Comparison of ENCODE assay signal across 2 cellular contexts in the genomic region with DNA sequence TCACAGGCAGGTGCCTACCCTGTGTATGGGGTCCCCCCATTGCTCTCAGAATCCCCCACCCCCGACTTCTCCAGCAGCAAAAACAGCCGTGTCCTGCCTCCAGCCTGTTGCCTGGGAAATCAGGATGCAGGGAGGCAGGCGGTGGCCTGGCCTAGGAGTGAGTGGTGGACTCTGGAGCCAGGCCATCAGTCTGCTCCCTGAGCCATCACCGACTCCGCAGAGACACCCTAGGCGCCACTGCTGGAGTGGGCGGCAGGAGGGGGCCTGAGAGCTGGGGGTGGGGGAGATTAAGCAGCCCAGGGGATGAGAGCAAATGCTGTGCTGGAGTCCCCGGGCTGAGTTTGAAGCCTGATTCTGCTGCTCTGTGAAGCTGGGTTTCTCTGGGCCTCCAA.
TF ChIP-seq lines count a peak whose summit lies in the region.

No MANE protein-coding gene starts in this region.

TF ChIP-seq in SK-N-SH, 30 proteins besides CTCF, POLR2A, EP300 and RAD21 (continued from another document):
- TF ChIP-seq, protein P1, sequence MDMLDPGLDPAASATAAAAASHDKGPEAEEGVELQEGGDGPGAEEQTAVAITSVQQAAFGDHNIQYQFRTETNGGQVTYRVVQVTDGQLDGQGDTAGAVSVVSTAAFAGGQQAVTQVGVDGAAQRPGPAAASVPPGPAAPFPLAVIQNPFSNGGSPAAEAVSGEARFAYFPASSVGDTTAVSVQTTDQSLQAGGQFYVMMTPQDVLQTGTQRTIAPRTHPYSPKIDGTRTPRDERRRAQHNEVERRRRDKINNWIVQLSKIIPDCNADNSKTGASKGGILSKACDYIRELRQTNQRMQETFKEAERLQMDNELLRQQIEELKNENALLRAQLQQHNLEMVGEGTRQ (IDR thresholded peaks at IDR 0.05; ENCODE audit: borderline replicate concordance, low read depth, low read length): no peak
- no peak for TF ChIP-seq TEAD4 (IDR thresholded peaks at IDR 0.05; ENCODE audit: borderline replicate concordance, insufficient read depth)
- TF ChIP-seq TAF1 (IDR thresholded peaks at IDR 0.05; ENCODE audit: borderline replicate concordance, low read depth, low read length): no peak
- no peak for TF ChIP-seq MEF2A (IDR thresholded peaks at IDR 0.05; ENCODE audit: borderline replicate concordance, low read depth)
- TF ChIP-seq, protein P2, sequence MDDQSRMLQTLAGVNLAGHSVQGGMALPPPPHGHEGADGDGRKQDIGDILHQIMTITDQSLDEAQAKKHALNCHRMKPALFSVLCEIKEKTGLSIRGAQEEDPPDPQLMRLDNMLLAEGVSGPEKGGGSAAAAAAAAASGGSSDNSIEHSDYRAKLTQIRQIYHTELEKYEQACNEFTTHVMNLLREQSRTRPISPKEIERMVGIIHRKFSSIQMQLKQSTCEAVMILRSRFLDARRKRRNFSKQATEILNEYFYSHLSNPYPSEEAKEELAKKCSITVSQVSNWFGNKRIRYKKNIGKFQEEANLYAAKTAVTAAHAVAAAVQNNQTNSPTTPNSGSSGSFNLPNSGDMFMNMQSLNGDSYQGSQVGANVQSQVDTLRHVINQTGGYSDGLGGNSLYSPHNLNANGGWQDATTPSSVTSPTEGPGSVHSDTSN (IDR thresholded peaks at IDR 0.05): no peak
- TF ChIP-seq, protein P3, sequence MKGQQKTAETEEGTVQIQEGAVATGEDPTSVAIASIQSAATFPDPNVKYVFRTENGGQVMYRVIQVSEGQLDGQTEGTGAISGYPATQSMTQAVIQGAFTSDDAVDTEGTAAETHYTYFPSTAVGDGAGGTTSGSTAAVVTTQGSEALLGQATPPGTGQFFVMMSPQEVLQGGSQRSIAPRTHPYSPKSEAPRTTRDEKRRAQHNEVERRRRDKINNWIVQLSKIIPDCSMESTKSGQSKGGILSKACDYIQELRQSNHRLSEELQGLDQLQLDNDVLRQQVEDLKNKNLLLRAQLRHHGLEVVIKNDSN (IDR thresholded peaks at IDR 0.05; ENCODE audit: borderline replicate concordance, low read depth): no peak
- no peak for TF ChIP-seq POLR2AphosphoS5 (IDR thresholded peaks at IDR 0.05; ENCODE audit: low read depth, low read length)
- no peak for TF ChIP-seq TCF12 (IDR thresholded peaks at IDR 0.05)
- no peak for TF ChIP-seq MXI1 (IDR thresholded peaks at IDR 0.05; ENCODE audit: low read depth, low read length)
- TF ChIP-seq YY1 (IDR thresholded peaks at IDR 0.05; ENCODE audit: low read depth): no peak
- no peak for TF ChIP-seq NRF1 (IDR thresholded peaks at IDR 0.05; ENCODE audit: low read depth, low read length)
- no peak for TF ChIP-seq SMC3 (IDR thresholded peaks at IDR 0.05; ENCODE audit: low read depth, low read length)

TF ChIP-seq in SK-N-SH treated with all-trans-retinoic acid at 6 μM for 48 hours, 23 proteins besides CTCF, POLR2A, EP300 and RAD21 (continued from another document):
- TF ChIP-seq, protein P4, sequence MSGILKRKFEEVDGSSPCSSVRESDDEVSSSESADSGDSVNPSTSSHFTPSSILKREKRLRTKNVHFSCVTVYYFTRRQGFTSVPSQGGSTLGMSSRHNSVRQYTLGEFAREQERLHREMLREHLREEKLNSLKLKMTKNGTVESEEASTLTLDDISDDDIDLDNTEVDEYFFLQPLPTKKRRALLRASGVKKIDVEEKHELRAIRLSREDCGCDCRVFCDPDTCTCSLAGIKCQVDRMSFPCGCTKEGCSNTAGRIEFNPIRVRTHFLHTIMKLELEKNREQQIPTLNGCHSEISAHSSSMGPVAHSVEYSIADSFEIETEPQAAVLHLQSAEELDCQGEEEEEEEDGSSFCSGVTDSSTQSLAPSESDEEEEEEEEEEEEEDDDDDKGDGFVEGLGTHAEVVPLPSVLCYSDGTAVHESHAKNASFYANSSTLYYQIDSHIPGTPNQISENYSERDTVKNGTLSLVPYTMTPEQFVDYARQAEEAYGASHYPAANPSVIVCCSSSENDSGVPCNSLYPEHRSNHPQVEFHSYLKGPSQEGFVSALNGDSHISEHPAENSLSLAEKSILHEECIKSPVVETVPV (CRISPR knock-in tag; IDR thresholded peaks at IDR 0.05): no peak
